18 cellular contexts compared by ENCODE assay signal in genomic region chrX:55593296-55593695, GRCh38. TPM values are rescaled to one million over a fixed set of nuclear protein-coding genes. Genes with fewer than 3 reads are reported as not detected.
"Had no signal": no experiment of that assay in that cellular context is flagged by ENCODE, and none has a peak within 500 bp of the region (broad histone marks: within the 10 kb centered on the region; RNA-seq: fewer than 3 reads in every experiment).

No MANE protein-coding gene starts in this region.

- DNase-seq: Kasumi-1, MM.1S, NCI-H1105, NCI-H1417, NCI-H1436 treated with DMSO at 0.1 percent for 48 hours, NCI-H1694, NCI-H187 treated with DMSO at 0.1 percent for 48 hours, NCI-H2029 treated with DMSO at 0.1 percent for 48 hours, NCI-H226, NCI-H510A, NCI-H524 treated with DMSO at 0.1 percent for 48 hours, NCI-H69, NCI-H774, SJCRH30, T-helper 1 cell had no signal

- ATAC-seq: K562 had no signal

RNA-seq across cellular contexts. Expression of gene FOXR2, which starts 29.9 kb away (rescaled TPM):
- total RNA-seq: M059J, SJCRH30 had no signal
- polyA plus RNA-seq: IgD-negative memory B cell had no signal
